In genomic region chr3:154775821-154776548, GRCh38 we compare ENCODE assay signal across 18 cellular contexts.
DNase-seq lines count a peak whose midpoint lies in the region; ATAC-seq and TF ChIP-seq lines count a peak whose summit lies in the region.
"Had no signal": no experiment of that assay in that cellular context is flagged by ENCODE, and none has a peak within 500 bp of the region (broad histone marks: within the 10 kb centered on the region; RNA-seq: fewer than 3 reads in every experiment).

No MANE protein-coding gene starts in this region.

- no peak overlapping the region for H3K56ac ChIP-seq in mesendoderm (ENCODE audit: low read length)

- no peak overlapping the region for H3K4me3 ChIP-seq in H7 (ENCODE audit: insufficient read depth, low read depth, low read length)
- H3K4me3 ChIP-seq in mesendoderm (ENCODE audit: low read length), result no peak overlapping the region
- H3K4me3 ChIP-seq in left lung, result no peak overlapping the region
- H3K4me3 ChIP-seq: SJSA1 had no signal

- peak; percentile 75 for DNase-seq in COR-L47 (lab: John Stamatoyannopoulos, UW)
- DNase-seq in H7, result peak; percentile 25
- DNase-seq in WTC11 (ENCODE audit: low spot score), result no peak
- peak; percentile 34 for DNase-seq in mesendoderm
- DNase-seq in NOMO-1 treated with DMSO at 0.1 percent for 48 hours (lab: John Stamatoyannopoulos, UW; ENCODE audit: unreplicated experiment), result no peak
- DNase-seq in left lung, result no peak
- DNase-seq: ACHN; CD4-positive, alpha-beta T cell; KG1; NCI-H1694; NCI-H2107; NCI-H2227 treated with DMSO at 0.1 percent for 48 hours; NCI-H526 treated with DMSO at 0.1 percent for 48 hours; PC-3 had no signal

- CTCF ChIA-PET in WTC11 (lab: Charles Lee), result no interaction called here

- no peak overlapping the region for H3K9ac ChIP-seq in mesendoderm (ENCODE audit: low read length)

- H2BK15ac ChIP-seq in mesendoderm (replicated peaks; ENCODE audit: low read depth), result no peak overlapping the region

- no peak overlapping the region for H3K23ac ChIP-seq in mesendoderm (ENCODE audit: low read length)

- peak overlapping the region; percentile 5; the same call in 1 of the 2 replicates for H3K27ac Mint-ChIP-seq in WTC11
- H3K27ac Mint-ChIP-seq: CD4-positive, alpha-beta T cell had no signal

- no peaks in the 10 kb centered on the region for H3K9me3 Mint-ChIP-seq in WTC11
- H3K9me3 Mint-ChIP-seq: CD4-positive, alpha-beta T cell had no signal

- no peaks in the 10 kb centered on the region for H3K27me3 Mint-ChIP-seq in WTC11 (ENCODE audit: low read depth)
- H3K27me3 Mint-ChIP-seq: CD4-positive, alpha-beta T cell had no signal

- H3K4me1 ChIP-seq in mesendoderm (ENCODE audit: control insufficient read depth, low read depth, low read length) (no peaks in the 10 kb centered on the region), left lung (no peaks in the 10 kb centered on the region)
- H3K4me1 ChIP-seq: SJSA1 had no signal

- H3K18ac ChIP-seq in mesendoderm (ENCODE audit: low read length), result no peak overlapping the region

- no peaks in the 10 kb centered on the region for H3K79me2 ChIP-seq in mesendoderm (ENCODE audit: control insufficient read depth, insufficient read depth, low read length)

- no peak overlapping the region for H2AK5ac ChIP-seq in mesendoderm (ENCODE audit: low read length)

- H3K79me1 ChIP-seq in mesendoderm (ENCODE audit: low read length), result no peaks in the 10 kb centered on the region

- ATAC-seq in WTC11 (peak; percentile 91), GM19452 (IDR thresholded peaks at IDR 0.05; ENCODE audit: unreplicated experiment) (no peak), left lung (no peak)
- ATAC-seq: HCT116, PC-3 had no signal

- no peak overlapping the region for H2BK120ac ChIP-seq in mesendoderm (ENCODE audit: low read depth, low read length)

- H3K4me3 Mint-ChIP-seq in WTC11, result peak overlapping the region; percentile 31
- H3K4me3 Mint-ChIP-seq: CD4-positive, alpha-beta T cell had no signal

- H2BK5ac ChIP-seq in mesendoderm (ENCODE audit: low read length), result no peak overlapping the region

- intact Hi-C loops in left lung (cut with DNase I), result no loop called here

- no peak overlapping the region for H3K4me2 ChIP-seq in mesendoderm (ENCODE audit: low read length)

- no peaks in the 10 kb centered on the region for H3K9me3 ChIP-seq in left lung
- H3K9me3 ChIP-seq: SJSA1 had no signal

- no peaks in the 10 kb centered on the region for H3K36me3 Mint-ChIP-seq in WTC11

- H3K4me1 Mint-ChIP-seq in WTC11, result peaks cover 18% of the 10 kb centered on the region

- H3K27me3 ChIP-seq in H7 (ENCODE audit: control insufficient read depth, insufficient read depth, low read length), result no peaks in the 10 kb centered on the region
- H3K27me3 ChIP-seq in mesendoderm (ENCODE audit: insufficient read depth, low read length, poor library complexity), result no peaks in the 10 kb centered on the region
- H3K27me3 ChIP-seq in left lung, result no peaks in the 10 kb centered on the region
- H3K27me3 ChIP-seq: SJSA1 had no signal

- no peak overlapping the region for H3K4ac ChIP-seq in mesendoderm (ENCODE audit: low read depth, low read length)

- H3K27ac ChIP-seq in mesendoderm (ENCODE audit: low read depth, low read length) (no peak overlapping the region), left lung (no peak overlapping the region)
- H3K27ac ChIP-seq: RWPE1, SJSA1 had no signal

- H4K5ac ChIP-seq in mesendoderm (ENCODE audit: low read length), result no peak overlapping the region

- TF ChIP-seq CTCF in WTC11 (IDR thresholded peaks at IDR 0.05) (no peak), left lung (IDR thresholded peaks at IDR 0.05) (no peak)

- WGBS in mesendoderm (ENCODE audit: extremely low coverage, insufficient coverage, low lambda C conversion rate), result no CpG with 5 or more reads among the region's 1 CpG

- H4K8ac ChIP-seq in mesendoderm (ENCODE audit: low read depth, low read length), result no peak overlapping the region

- no peaks in the 10 kb centered on the region for H3K36me3 ChIP-seq in H7 (replicated peaks; ENCODE audit: control insufficient read depth, insufficient read depth, low read length)
- H3K36me3 ChIP-seq in mesendoderm (ENCODE audit: control insufficient read depth, insufficient read depth, low read length), result no peaks in the 10 kb centered on the region
- H3K36me3 ChIP-seq in left lung, result no peaks in the 10 kb centered on the region
- H3K36me3 ChIP-seq: SJSA1 had no signal

- POLR2A ChIA-PET in WTC11 (lab: Charles Lee), result no interaction called here

TF ChIP-seq in WTC11, 78 proteins besides CTCF, POLR2A, EP300 and RAD21 (continues in another document):
- no peak for TF ChIP-seq NR1H2 (CRISPR knock-in tag; IDR thresholded peaks at IDR 0.05)
- TF ChIP-seq TP53 (CRISPR knock-in tag; IDR thresholded peaks at IDR 0.05), result no peak
- TF ChIP-seq CREB1 (CRISPR knock-in tag; IDR thresholded peaks at IDR 0.05), result no peak
- TF ChIP-seq E2F4 (CRISPR knock-in tag; IDR thresholded peaks at IDR 0.05; ENCODE audit: borderline replicate concordance, low read depth), result no peak
- TF ChIP-seq MLX (CRISPR knock-in tag; IDR thresholded peaks at IDR 0.05), result no peak
- TF ChIP-seq ETV6 (CRISPR knock-in tag; IDR thresholded peaks at IDR 0.05), result no peak
- no peak for TF ChIP-seq GABPB1 (CRISPR knock-in tag; IDR thresholded peaks at IDR 0.05)
- no peak for TF ChIP-seq PRDM15 (CRISPR knock-in tag; IDR thresholded peaks at IDR 0.05)
- TF ChIP-seq TEAD4 (CRISPR knock-in tag; IDR thresholded peaks at IDR 0.05), result no peak

Comparison
In these comparisons a context has a peak if more than half of its experiments do, and no peak if none do; other contexts are left out.
1. DNase-seq: peak in COR-L47 (single experiment), H7 (single experiment) and mesendoderm (single experiment); none in WTC11 (single experiment), NOMO-1 treated with DMSO at 0.1 percent for 48 hours (single experiment) and left lung (0 of 2).